In genomic region chr6:11681357-11681756, GRCh38 we compare ENCODE assay signal across 38 cellular contexts.
"Had no signal": no experiment of that assay in that cellular context is flagged by ENCODE, and none has a peak within 500 bp of the region (broad histone marks: within the 10 kb centered on the region; RNA-seq: fewer than 3 reads in every experiment).

No MANE protein-coding gene starts in this region.

- H3K27ac ChIP-seq: adrenal gland, body of pancreas, brain microvascular endothelial cell, breast epithelium, VCaP had no signal

- H3K27me3 ChIP-seq: adrenal gland, body of pancreas, brain microvascular endothelial cell, breast epithelium had no signal

- ATAC-seq: activated CD8-positive, alpha-beta T cell treated with anti-CD3 and anti-CD28 coated beads for 36 hours; activated naive CD4-positive, alpha-beta T cell treated with anti-CD3 and anti-CD28 coated beads, Interleukin-2, amount 50 U/mL, for 72 hours; activated T-cell treated with anti-CD3 and anti-CD28 coated beads, Interleukin-2, amount 50 U/mL, for 4 hours; activated T-cell treated with anti-CD3 and anti-CD28 coated beads, Interleukin-2, amount 50 U/mL, for 72 hours; activated T-helper 17 cell treated with anti-CD3 and anti-CD28 coated beads, Interleukin-2, amount 50 U/mL, for 72 hours; body of pancreas had no signal

- FAIRE-seq: astrocyte, TTC549 had no signal

- H3K36me3 ChIP-seq: adrenal gland, brain microvascular endothelial cell, breast epithelium had no signal

- H3K9me3 ChIP-seq: adrenal gland, body of pancreas had no signal

- H3K27ac Mint-ChIP-seq: activated B cell treated with CpG ODN at 0.5 μM for 24 hours; activated CD4-positive, alpha-beta memory T cell treated with anti-CD3 and anti-CD28 coated beads for 36 hours; activated CD4-positive, alpha-beta T cell treated with anti-CD3 and anti-CD28 coated beads, Interleukin-2, amount 10 ng/mL, durations not matched to agents 24 days and 14 days; activated CD8-positive, alpha-beta T cell treated with anti-CD3 and anti-CD28 coated beads for 36 hours; activated naive CD4-positive, alpha-beta T cell treated with anti-CD3 and anti-CD28 coated beads for 36 hours; activated naive CD8-positive, alpha-beta T cell treated with anti-CD3 and anti-CD28 coated beads for 36 hours; activated T-cell treated with anti-CD3 and anti-CD28 coated beads, Interleukin-2, amount 50 U/mL, for 72 hours; activated T-helper 1 cell treated with anti-CD3 and anti-CD28 coated beads, Interleukin-12 subunit alpha, Interleukin-12 subunit beta, Interleukin-2, Interleukin-4 antibody, amounts not matched to agents 30 ng/mL and 10 ng/mL and 1 ng/mL, durations not matched to agents 14 hours and 24 hours and 36 hours; activated T-helper 17 cell treated with anti-CD3 and anti-CD28 coated beads, Interleukin-2, amount 50 U/mL, for 72 hours; T-helper 1 cell treated with Interleukin-12 subunit alpha and Interleukin-12 subunit beta and Interleukin-4 antibody, amounts not matched to agents 30 μg/mL and 1 μg/mL, for 36 hours; T-helper 2 cell treated with Interferon-gamma antibody and Interleukin-4, amounts not matched to agents 5 μg/mL and 100 μg/mL, for 36 hours had no signal

- H3K4me3 Mint-ChIP-seq: activated B cell treated with CpG ODN at 0.5 μM for 24 hours; activated CD4-positive, alpha-beta memory T cell treated with anti-CD3 and anti-CD28 coated beads for 36 hours; activated CD4-positive, alpha-beta T cell treated with anti-CD3 and anti-CD28 coated beads, Interleukin-2, amount 10 ng/mL, durations not matched to agents 24 days and 14 days; activated CD8-positive, alpha-beta T cell treated with anti-CD3 and anti-CD28 coated beads for 36 hours; activated naive CD4-positive, alpha-beta T cell treated with anti-CD3 and anti-CD28 coated beads for 36 hours; activated naive CD8-positive, alpha-beta T cell treated with anti-CD3 and anti-CD28 coated beads for 36 hours; activated T-cell treated with anti-CD3 and anti-CD28 coated beads, Interleukin-2, amount 50 U/mL, for 4 hours; activated T-cell treated with anti-CD3 and anti-CD28 coated beads, Interleukin-2, amount 50 U/mL, for 72 hours; activated T-helper 1 cell treated with anti-CD3 and anti-CD28 coated beads, Interleukin-12 subunit alpha, Interleukin-12 subunit beta, Interleukin-2, Interleukin-4 antibody, amounts not matched to agents 30 ng/mL and 10 ng/mL and 1 ng/mL, durations not matched to agents 14 hours and 24 hours and 36 hours; activated T-helper 17 cell treated with anti-CD3 and anti-CD28 coated beads, Interleukin-2, amount 50 U/mL, for 72 hours; central memory CD8-positive, alpha-beta T cell; T-helper 1 cell treated with Interleukin-12 subunit alpha and Interleukin-12 subunit beta and Interleukin-4 antibody, amounts not matched to agents 30 μg/mL and 1 μg/mL, for 36 hours; T-helper 2 cell treated with Interferon-gamma antibody and Interleukin-4, amounts not matched to agents 5 μg/mL and 100 μg/mL, for 36 hours had no signal

- DNase-seq: activated B cell treated with CpG ODN at 0.5 μM for 24 hours; activated CD4-positive, alpha-beta memory T cell treated with anti-CD3 and anti-CD28 coated beads for 36 hours; activated CD4-positive, alpha-beta T cell treated with anti-CD3 and anti-CD28 coated beads for 4 hours; activated CD4-positive, alpha-beta T cell treated with anti-CD3 and anti-CD28 coated beads, Interleukin-2, amount 50 U/mL, for 1 hour; activated CD4-positive, alpha-beta T cell treated with anti-CD3 and anti-CD28 coated beads, Interleukin-2, amount 50 U/mL, for 4 hours; activated CD4-positive, CD25-positive, alpha-beta regulatory T cell treated with anti-CD3 and anti-CD28 coated beads, Interleukin-2, amount 50 U/mL, for 72 hours; activated CD8-positive, alpha-beta memory T cell treated with anti-CD3 and anti-CD28 coated beads, Interleukin-2, amount 50 U/mL, for 4 hours; activated CD8-positive, alpha-beta T cell treated with anti-CD3 and anti-CD28 coated beads for 36 hours; activated effector memory CD4-positive, alpha-beta T cell treated with anti-CD3 and anti-CD28 coated beads, Interleukin-2, amount 50 U/mL, for 16 hours; activated gamma-delta T cell treated with Interleukin-2 at 50 U/mL for 16 hours; activated naive CD4-positive, alpha-beta T cell; activated naive CD4-positive, alpha-beta T cell treated with anti-CD3 and anti-CD28 coated beads for 36 hours; activated naive CD4-positive, alpha-beta T cell treated with anti-CD3 and anti-CD28 coated beads, Interleukin-2, amount 50 U/mL, for 16 hours; activated naive CD8-positive, alpha-beta T cell treated with anti-CD3 and anti-CD28 coated beads for 36 hours; activated T-cell treated with anti-CD3 and anti-CD28 coated beads for 4 hours; activated T-cell treated with anti-CD3 and anti-CD28 coated beads, Interleukin-2, amount 50 U/mL, for 1 hour; activated T-cell treated with anti-CD3 and anti-CD28 coated beads, Interleukin-2, amount 50 U/mL, for 4 hours; activated T-cell treated with anti-CD3 and anti-CD28 coated beads, Interleukin-2, amount 50 U/mL, for 72 hours; adrenal gland; amniotic stem cell; aorta; body of pancreas; brain microvascular endothelial cell; caudate nucleus; cerebellar nuclear complex; T-helper 2 cell; T-helper 9 cell had no signal

- H3K27me3 Mint-ChIP-seq: activated CD8-positive, alpha-beta T cell treated with anti-CD3 and anti-CD28 coated beads for 36 hours; activated naive CD8-positive, alpha-beta T cell treated with anti-CD3 and anti-CD28 coated beads for 36 hours had no signal

- H3K4me1 Mint-ChIP-seq: activated B cell treated with CpG ODN at 0.5 μM for 24 hours; activated CD4-positive, alpha-beta T cell treated with anti-CD3 and anti-CD28 coated beads, Interleukin-2, amount 10 ng/mL, durations not matched to agents 24 days and 14 days; activated T-helper 17 cell treated with anti-CD3 and anti-CD28 coated beads, Interleukin-2, amount 50 U/mL, for 72 hours; central memory CD8-positive, alpha-beta T cell had no signal

- H3K4me1 ChIP-seq: adrenal gland, body of pancreas, breast epithelium had no signal

- H3K4me3 ChIP-seq: adrenal gland, body of pancreas, breast epithelium had no signal
